Comparison of ENCODE assay signal across 9 cellular contexts in genomic region chr12:16189849-16190248, GRCh38.
DNase-seq lines count a peak whose midpoint lies in the region; ATAC-seq and TF ChIP-seq lines count a peak whose summit lies in the region.
"Had no signal": no experiment of that assay in that cellular context is flagged by ENCODE, and none has a peak within 500 bp of the region (broad histone marks: within the 10 kb centered on the region; RNA-seq: fewer than 3 reads in every experiment).

No MANE protein-coding gene starts in this region.

- no peak overlapping the region for H3K4me3 Mint-ChIP-seq in activated CD4-positive, alpha-beta T cell treated with anti-CD3 and anti-CD28 coated beads for 36 hours

- H4K20me1 ChIP-seq in DOHH2 (ENCODE audit: control insufficient read depth, insufficient read depth, low read depth, low read length), result no peaks in the 10 kb centered on the region

- H3K4me2 ChIP-seq in DOHH2 (ENCODE audit: low read length), result no peak overlapping the region

- H3K27ac ChIP-seq in DOHH2 (ENCODE audit: low read depth, low read length), result no peak overlapping the region
- H3K27ac ChIP-seq in left lung, result no peak overlapping the region

- H3K9me3 ChIP-seq in DOHH2 (ENCODE audit: control insufficient read depth, insufficient read depth, low read length), result no peaks in the 10 kb centered on the region
- H3K9me3 ChIP-seq in left lung, result no peaks in the 10 kb centered on the region

- H3K36me3 ChIP-seq in DOHH2 (ENCODE audit: control insufficient read depth, low read length) (no peaks in the 10 kb centered on the region), left lung (no peaks in the 10 kb centered on the region)

- H3K27me3 Mint-ChIP-seq in activated CD4-positive, alpha-beta T cell treated with anti-CD3 and anti-CD28 coated beads for 36 hours, result no peaks in the 10 kb centered on the region

- H3K27ac Mint-ChIP-seq in activated CD4-positive, alpha-beta T cell treated with anti-CD3 and anti-CD28 coated beads for 36 hours, result no peak overlapping the region

- TF ChIP-seq CTCF in DOHH2 (IDR thresholded peaks at IDR 0.05; ENCODE audit: low read depth, low read length, poor library complexity, severe bottlenecking) (peak; percentile 54), left lung (IDR thresholded peaks at IDR 0.05) (no peak), GM20000 (IDR thresholded peaks at IDR 0.05; ENCODE audit: extremely low read depth, missing control alignments) (no peak)

- no peaks in the 10 kb centered on the region for H3K36me3 Mint-ChIP-seq in activated CD4-positive, alpha-beta T cell treated with anti-CD3 and anti-CD28 coated beads for 36 hours (ENCODE audit: low read depth)

- in situ Hi-C loops in SK-MEL-5 (cut with HindIII; ENCODE audit: low pct_unique_long_range_greater_than_20kb, low sequenced_read_pairs), result no loop called here

- no peaks in the 10 kb centered on the region for H3K9me2 ChIP-seq in DOHH2 (replicated peaks; ENCODE audit: control insufficient read depth, low read length)

- no peaks in the 10 kb centered on the region for H3K4me1 ChIP-seq in DOHH2 (ENCODE audit: control insufficient read depth, low read length)
- H3K4me1 ChIP-seq in left lung, result no peaks in the 10 kb centered on the region

- H3K27me3 ChIP-seq in DOHH2 (ENCODE audit: control insufficient read depth, low read length) (no peaks in the 10 kb centered on the region), left lung (no peaks in the 10 kb centered on the region)

- H3K9me3 Mint-ChIP-seq in activated CD4-positive, alpha-beta T cell treated with anti-CD3 and anti-CD28 coated beads for 36 hours (ENCODE audit: low read depth), result no peaks in the 10 kb centered on the region

- ATAC-seq in left lung (peak; percentile 49), HG02763 (IDR thresholded peaks at IDR 0.05; ENCODE audit: unreplicated experiment) (no peak)
- no peak for ATAC-seq in activated CD4-positive, alpha-beta T cell treated with anti-CD3 and anti-CD28 coated beads for 36 hours

- POLR2A ChIA-PET in activated CD4-positive, alpha-beta T cell treated with anti-CD3 and anti-CD28 coated beads for 36 hours (lab: Charles Lee), result no interaction called here

- H3K4me3 ChIP-seq in DOHH2 (ENCODE audit: low read length) (no peak overlapping the region), left lung (no peak overlapping the region)

- H3K79me2 ChIP-seq in DOHH2 (ENCODE audit: control insufficient read depth, low read length), result no peaks in the 10 kb centered on the region

- no peaks in the 10 kb centered on the region for H3K4me1 Mint-ChIP-seq in activated CD4-positive, alpha-beta T cell treated with anti-CD3 and anti-CD28 coated beads for 36 hours

- no peaks in the 10 kb centered on the region for H3F3A ChIP-seq in DOHH2 (ENCODE audit: control insufficient read depth, insufficient read depth)

- DNase-seq in HT1080 (ENCODE audit: low read depth) (peak; percentile 5), SK-MEL-5 (ENCODE audit: low read depth, low spot score) (peak; percentile 38), left lung (no peak), SKM-1 (lab: John Stamatoyannopoulos, UW; ENCODE audit: unreplicated experiment) (no peak), GM20000 (ENCODE audit: low spot score) (no peak)
- no peak for DNase-seq in activated CD4-positive, alpha-beta T cell treated with anti-CD3 and anti-CD28 coated beads for 36 hours
- DNase-seq: islet precursor cell had no signal

- CTCF ChIA-PET in activated CD4-positive, alpha-beta T cell treated with anti-CD3 and anti-CD28 coated beads for 36 hours (lab: Charles Lee), result no interaction called here

- intact Hi-C loops in left lung (cut with DNase I), result no loop called here
- intact Hi-C loops in activated CD4-positive, alpha-beta T cell treated with anti-CD3 and anti-CD28 coated beads for 36 hours (cut with DNase I, micrococcal nuclease), result no loop called here

Comparison
In these comparisons a context has a peak if more than half of its experiments do, and no peak if none do; other contexts are left out.
1. DNase-seq: peak in HT1080 (single experiment) and SK-MEL-5 (single experiment); none in left lung (0 of 2), SKM-1 (single experiment), activated CD4-positive, alpha-beta T cell treated with anti-CD3 and anti-CD28 coated beads for 36 hours (single experiment) and GM20000 (single experiment).